ENCODE assay signal across 18 cellular contexts in genomic region chr15:44977768-44978167, GRCh38. TPM values are rescaled to one million over a fixed set of nuclear protein-coding genes. Genes with fewer than 3 reads are reported as not detected.
"Had no signal": no experiment of that assay in that cellular context is flagged by ENCODE, and none has a peak within 500 bp of the region (broad histone marks: within the 10 kb centered on the region; RNA-seq: fewer than 3 reads in every experiment).

No MANE protein-coding gene starts in this region.

RNA-seq across cellular contexts. Expression of gene TERB2, which starts 21.3 kb away (rescaled TPM):
- total RNA-seq: dorsolateral prefrontal cortex, esophagus mucosa, fibroblast of lung, frontal cortex, glomerular endothelial cell, heart left ventricle, left cardiac atrium, left ventricle myocardium inferior, lower lobe of right lung, mesothelial cell of epicardium, mucosa of gallbladder, myocyte, neural crest cell, osteocyte, right cardiac atrium, smooth muscle cell, urinary bladder had no signal
- polyA plus RNA-seq: fibroblast of lung, heart left ventricle, right cardiac atrium, smooth muscle cell, thymus, urinary bladder had no signal
